ENCODE assay signal across 19 cellular contexts in the genomic region with DNA sequence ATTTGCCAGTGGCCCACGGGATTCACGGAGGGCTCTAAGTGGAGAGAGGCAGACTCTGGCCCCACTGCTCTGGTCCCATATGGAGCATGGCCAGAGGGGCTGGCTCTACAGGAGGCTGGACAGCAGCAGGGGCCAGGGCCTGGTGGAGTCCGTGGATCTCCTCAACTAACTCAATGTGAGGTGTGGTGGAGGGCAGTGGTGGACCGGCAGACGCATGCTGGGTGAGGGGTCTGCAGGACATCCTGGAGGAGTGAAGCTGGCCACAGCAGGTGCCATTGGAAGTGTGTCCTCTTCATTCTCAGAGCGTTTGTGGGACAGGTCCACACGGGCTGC. TPM values are rescaled to one million over a fixed set of nuclear protein-coding genes. Genes with fewer than 3 reads are reported as not detected.
DNase-seq lines count a peak whose midpoint lies in the region; ATAC-seq and TF ChIP-seq lines count a peak whose summit lies in the region.
"Had no signal": no experiment of that assay in that cellular context is flagged by ENCODE, and none has a peak within 500 bp of the region (broad histone marks: within the 10 kb centered on the region; RNA-seq: fewer than 3 reads in every experiment).

No MANE protein-coding gene starts in this region.

- H3K9me3 ChIP-seq in left ventricle myocardium inferior (replicated peaks) (no peaks in the 10 kb centered on the region), body of pancreas (no peaks in the 10 kb centered on the region)
- H3K9me3 ChIP-seq in naive thymus-derived CD4-positive, alpha-beta T cell (ENCODE audit: control insufficient read depth in 2 of 3, low read length in 3 of 3), result no peaks in the 10 kb centered on the region
- H3K9me3 ChIP-seq: BLaER1 treated with 17β-estradiol and CSF1 and Interleukin-3, amounts not matched to agents 10 nM and 100 nM had no signal

- peaks cover 48% of the 10 kb centered on the region for H3K27me3 ChIP-seq in left ventricle myocardium inferior (ENCODE audit: low read depth)
- H3K27me3 ChIP-seq in naive thymus-derived CD4-positive, alpha-beta T cell (ENCODE audit: control insufficient read depth in 2 of 2, insufficient read depth in 2 of 2, low read length in 2 of 2), result no peaks in the 10 kb centered on the region
- H3K27me3 ChIP-seq in body of pancreas, result peaks cover 0 to 5% of the 10 kb centered on the region in 2 donors

- BruUV-seq in MCF 10A (replicated peaks; lab: Mats Ljungman, UMichigan), result no TSS peak

- peaks cover 23% of the 10 kb centered on the region for H3K4me1 Mint-ChIP-seq in chondrocyte (ENCODE audit: low read depth)
- H3K4me1 Mint-ChIP-seq in naive thymus-derived CD4-positive, alpha-beta T cell, result no peaks in the 10 kb centered on the region
- H3K4me1 Mint-ChIP-seq in type B pancreatic cell (ENCODE audit: unreplicated experiment), result no peaks in the 10 kb centered on the region
- peaks cover under 1% of the 10 kb centered on the region for H3K4me1 Mint-ChIP-seq in MCF 10A (ENCODE audit: insufficient read depth, unreplicated experiment)
- no peaks in the 10 kb centered on the region for H3K4me1 Mint-ChIP-seq in activated T-helper 17 cell treated with anti-CD3 and anti-CD28 coated beads, Interleukin-2, amount 50 U/mL, for 72 hours
- H3K4me1 Mint-ChIP-seq: CD4-positive, CD25-positive, alpha-beta regulatory T cell had no signal

- no peaks in the 10 kb centered on the region for H3K36me3 Mint-ChIP-seq in chondrocyte (ENCODE audit: low read depth)
- H3K36me3 Mint-ChIP-seq in naive thymus-derived CD4-positive, alpha-beta T cell, result no peaks in the 10 kb centered on the region
- H3K36me3 Mint-ChIP-seq in type B pancreatic cell, result peaks cover 3% of the 10 kb centered on the region
- no peaks in the 10 kb centered on the region for H3K36me3 Mint-ChIP-seq in MCF 10A (ENCODE audit: insufficient read depth, unreplicated experiment)
- H3K36me3 Mint-ChIP-seq in activated T-helper 17 cell treated with anti-CD3 and anti-CD28 coated beads, Interleukin-2, amount 50 U/mL, for 72 hours (ENCODE audit: low read depth), result no peaks in the 10 kb centered on the region
- H3K36me3 Mint-ChIP-seq: CD4-positive, CD25-positive, alpha-beta regulatory T cell had no signal

- H3K4me1 ChIP-seq in left ventricle myocardium inferior (no peaks in the 10 kb centered on the region), body of pancreas (no peaks in the 10 kb centered on the region)
- no peaks in the 10 kb centered on the region for H3K4me1 ChIP-seq in naive thymus-derived CD4-positive, alpha-beta T cell (ENCODE audit: control insufficient read depth in 2 of 2, insufficient read depth in 2 of 2, low read length in 2 of 2)

- H3K27me3 Mint-ChIP-seq in chondrocyte (ENCODE audit: low read depth) (no peaks in the 10 kb centered on the region), type B pancreatic cell (peaks cover 5% of the 10 kb centered on the region), MCF 10A (ENCODE audit: insufficient read depth, unreplicated experiment) (peaks cover 67% of the 10 kb centered on the region)
- H3K27me3 Mint-ChIP-seq in naive thymus-derived CD4-positive, alpha-beta T cell, result peaks cover 0 to 22% (median 13%) of the 10 kb centered on the region in 5 donors
- H3K27me3 Mint-ChIP-seq in activated T-helper 17 cell treated with anti-CD3 and anti-CD28 coated beads, Interleukin-2, amount 50 U/mL, for 72 hours, result peaks cover 16% of the 10 kb centered on the region

- no peak overlapping the region for H3K27ac ChIP-seq in left ventricle myocardium inferior (replicated peaks)
- H3K27ac ChIP-seq in naive thymus-derived CD4-positive, alpha-beta T cell (ENCODE audit: low read depth, low read length), result no peak overlapping the region
- no peak overlapping the region for H3K27ac ChIP-seq in body of pancreas
- H3K27ac ChIP-seq: BLaER1 treated with 17β-estradiol and CSF1 and Interleukin-3, amounts not matched to agents 10 nM and 100 nM; HL-60 had no signal

- H3K4me3 Mint-ChIP-seq in chondrocyte (ENCODE audit: unreplicated experiment), result no peak overlapping the region
- no peak overlapping the region for H3K4me3 Mint-ChIP-seq in naive thymus-derived CD4-positive, alpha-beta T cell
- H3K4me3 Mint-ChIP-seq in type B pancreatic cell, result no peak overlapping the region
- H3K4me3 Mint-ChIP-seq in MCF 10A (ENCODE audit: unreplicated experiment), result no peak overlapping the region
- H3K4me3 Mint-ChIP-seq in activated T-helper 17 cell treated with anti-CD3 and anti-CD28 coated beads, Interleukin-2, amount 50 U/mL, for 72 hours, result no peak overlapping the region
- H3K4me3 Mint-ChIP-seq: CD4-positive, CD25-positive, alpha-beta regulatory T cell; HFFc6 had no signal

- no peak overlapping the region for H3K4me3 ChIP-seq in left ventricle myocardium inferior
- H3K4me3 ChIP-seq in naive thymus-derived CD4-positive, alpha-beta T cell (ENCODE audit: low read length), result no peak overlapping the region
- H3K4me3 ChIP-seq in body of pancreas, result no peak overlapping the region
- H3K4me3 ChIP-seq: BLaER1 treated with 17β-estradiol and CSF1 and Interleukin-3, amounts not matched to agents 10 nM and 100 nM; GM12878 had no signal

- CTCF ChIA-PET in naive thymus-derived CD4-positive, alpha-beta T cell (lab: Charles Lee), result no interaction called here
- CTCF ChIA-PET in MCF 10A (lab: Yijun Ruan, JAX), result interaction anchor here (2.2 kb wide), 1 partner anchor 28 kb away, joined by 6 read pairs; no protein-coding TSS in a partner anchor

- peak; percentile 17 for DNase-seq in Right ventricle myocardium superior
- no peak for DNase-seq in left ventricle myocardium inferior
- DNase-seq in chondrocyte (ENCODE audit: low spot score), result peak; percentile 64
- DNase-seq in naive thymus-derived CD4-positive, alpha-beta T cell, result no peak
- no peak for DNase-seq in type B pancreatic cell (ENCODE audit: extremely low spot score, unreplicated experiment)
- no peak for DNase-seq in MCF 10A (ENCODE audit: unreplicated experiment)
- DNase-seq in body of pancreas, result no peak
- DNase-seq: ACHN; CD4-positive, CD25-positive, alpha-beta regulatory T cell; DMS 273 treated with DMSO at 0.1 percent for 48 hours; HCEC 1CT; HFFc6 had no signal

- ATAC-seq in Right ventricle myocardium superior (ENCODE audit: poor library complexity) (no peak), body of pancreas (no peak)
- peak; percentile 8 for ATAC-seq in naive thymus-derived CD4-positive, alpha-beta T cell
- no peak for ATAC-seq in activated T-helper 17 cell treated with anti-CD3 and anti-CD28 coated beads, Interleukin-2, amount 50 U/mL, for 72 hours (replicated peaks)
- ATAC-seq: GM12878 had no signal

- intact Hi-C loops in Right ventricle myocardium superior (cut with DNase I) (no loop called here), left ventricle myocardium inferior (cut with micrococcal nuclease) (no loop called here), MCF 10A (cut with micrococcal nuclease) (no loop called here), body of pancreas (cut with DNase I) (no loop called here)
- intact Hi-C loops in naive thymus-derived CD4-positive, alpha-beta T cell (cut with micrococcal nuclease), result no loop called here

- TF ChIP-seq CTCF in left ventricle myocardium inferior (IDR thresholded peaks at IDR 0.05; ENCODE audit: borderline replicate concordance), result no peak
- TF ChIP-seq CTCF in chondrocyte (IDR thresholded peaks at IDR 0.05), result no peak
- no peak for TF ChIP-seq CTCF in type B pancreatic cell (conservative IDR thresholded peaks at IDR 0.05)
- no peak for TF ChIP-seq CTCF in MCF 10A (IDR thresholded peaks at IDR 0.05; ENCODE audit: unreplicated experiment)
- TF ChIP-seq CTCF in body of pancreas (IDR thresholded peaks at IDR 0.05), result no peak

- H3K9me3 Mint-ChIP-seq in chondrocyte (ENCODE audit: low read depth), result no peaks in the 10 kb centered on the region
- peaks cover 0 to 16% (median 0%) of the 10 kb centered on the region in 11 donors for H3K9me3 Mint-ChIP-seq in naive thymus-derived CD4-positive, alpha-beta T cell
- peaks cover 4% of the 10 kb centered on the region for H3K9me3 Mint-ChIP-seq in type B pancreatic cell
- peaks cover 13% of the 10 kb centered on the region for H3K9me3 Mint-ChIP-seq in MCF 10A (ENCODE audit: unreplicated experiment)
- H3K9me3 Mint-ChIP-seq in activated T-helper 17 cell treated with anti-CD3 and anti-CD28 coated beads, Interleukin-2, amount 50 U/mL, for 72 hours, result peaks cover 3% of the 10 kb centered on the region
- H3K9me3 Mint-ChIP-seq: HFFc6 had no signal

- H3K36me3 ChIP-seq in left ventricle myocardium inferior (no peaks in the 10 kb centered on the region), body of pancreas (replicated peaks in 1 of 2; ENCODE audit: insufficient read depth in 1 of 2, low read depth in 2 of 2) (no peaks in the 10 kb centered on the region)
- H3K36me3 ChIP-seq in naive thymus-derived CD4-positive, alpha-beta T cell (ENCODE audit: control insufficient read depth in 2 of 3, insufficient read depth in 3 of 3, low read length in 3 of 3), result no peaks in the 10 kb centered on the region
- H3K36me3 ChIP-seq: BLaER1 treated with 17β-estradiol and CSF1 and Interleukin-3, amounts not matched to agents 10 nM and 100 nM had no signal

- WGBS in body of pancreas, 2 donors, result 83% methylated on average over 7 of the region's 7 CpGs; no CpG with 5 or more reads in 1 of the 2 donors

- POLR2A ChIA-PET in naive thymus-derived CD4-positive, alpha-beta T cell (lab: Charles Lee), result no interaction called here
- POLR2A ChIA-PET in MCF 10A (lab: Yijun Ruan, JAX), result no interaction called here

- no peak overlapping the region for H3K27ac Mint-ChIP-seq in chondrocyte (ENCODE audit: unreplicated experiment)
- H3K27ac Mint-ChIP-seq in naive thymus-derived CD4-positive, alpha-beta T cell, result peak overlapping the region in 1 of 9 donors; percentile 46
- peak overlapping the region; percentile 23 for H3K27ac Mint-ChIP-seq in type B pancreatic cell
- no peak overlapping the region for H3K27ac Mint-ChIP-seq in MCF 10A (ENCODE audit: low read depth, unreplicated experiment)
- H3K27ac Mint-ChIP-seq in activated T-helper 17 cell treated with anti-CD3 and anti-CD28 coated beads, Interleukin-2, amount 50 U/mL, for 72 hours, result no peak overlapping the region
- H3K27ac Mint-ChIP-seq: CD4-positive, CD25-positive, alpha-beta regulatory T cell; HFFc6 had no signal

- no peak for TF ChIP-seq POLR2A in body of pancreas (IDR thresholded peaks at IDR 0.05)

RNA-seq across cellular contexts. Expression of a gene that starts 15.6 kb away (rescaled TPM):
- total RNA-seq in Right ventricle myocardium superior (79.9 TPM), left ventricle myocardium inferior (75.0 TPM), chondrocyte (107 to 716 TPM (median 110 TPM) in 3 replicates), type B pancreatic cell (ENCODE audit: low replicate concordance) (2,350 and 3,865 TPM in 2 replicates), MCF 10A (2022) (0.29 and 0.35 TPM in 2 replicates), body of pancreas (10 to 100 TPM; 10.6 to 84.0 TPM)
- under 1 TPM in 1 of 5 experiments, not detected in 4; 0.36 TPM for total RNA-seq in naive thymus-derived CD4-positive, alpha-beta T cell
- not detected for polyA plus RNA-seq in naive thymus-derived CD4-positive, alpha-beta T cell
- 100 to 1,000 TPM in 1 of 2 donors, 1 to 10 TPM in 1; 7.4 to 287 TPM for total RNA-seq in activated T-helper 17 cell treated with anti-CD3 and anti-CD28 coated beads, Interleukin-2, amount 50 U/mL, for 72 hours
- total RNA-seq: G401 had no signal
- polyA plus RNA-seq: CD4-positive, CD25-positive, alpha-beta regulatory T cell; GM12878 had no signal

RNA-seq across cellular contexts. Expression of a gene that starts 37.4 kb away (rescaled TPM):
- total RNA-seq in Right ventricle myocardium superior (not detected), left ventricle myocardium inferior (not detected), chondrocyte (not detected in 3 replicates), type B pancreatic cell (ENCODE audit: low replicate concordance) (1,584 and 3,976 TPM in 2 replicates), MCF 10A (2022) (not detected in 2 replicates), body of pancreas (over 10,000 TPM in 1 of 2 donors, 1,000 to 10,000 TPM in 1; 1,947 to 16,276 TPM)
- total RNA-seq in naive thymus-derived CD4-positive, alpha-beta T cell, result not detected
- polyA plus RNA-seq in naive thymus-derived CD4-positive, alpha-beta T cell, result not detected
- total RNA-seq in activated T-helper 17 cell treated with anti-CD3 and anti-CD28 coated beads, Interleukin-2, amount 50 U/mL, for 72 hours, result not detected
- total RNA-seq: A172; CD4-positive, CD25-positive, alpha-beta regulatory T cell; G401; GM12878; H4; HFFc6 had no signal
- polyA plus RNA-seq: CD4-positive, CD25-positive, alpha-beta regulatory T cell; GM12878 had no signal

RNA-seq across cellular contexts. Expression of a gene that starts 48.0 kb away (rescaled TPM):
- total RNA-seq in Right ventricle myocardium superior (not detected), left ventricle myocardium inferior (not detected), chondrocyte (not detected in 3 replicates), type B pancreatic cell (ENCODE audit: low replicate concordance) (2.2 and 11.1 TPM in 2 replicates), MCF 10A (2022) (0.20 and 1.1 TPM in 2 replicates), body of pancreas (under 1 TPM in 1 of 2 donors, not detected in 1; 0.66 TPM)
- not detected for total RNA-seq in naive thymus-derived CD4-positive, alpha-beta T cell
- polyA plus RNA-seq in naive thymus-derived CD4-positive, alpha-beta T cell, result not detected
- not detected for total RNA-seq in activated T-helper 17 cell treated with anti-CD3 and anti-CD28 coated beads, Interleukin-2, amount 50 U/mL, for 72 hours
- total RNA-seq: CD4-positive, CD25-positive, alpha-beta regulatory T cell; G401; GM12878; H4; HFFc6 had no signal
- polyA plus RNA-seq: CD4-positive, CD25-positive, alpha-beta regulatory T cell; GM12878 had no signal

Comparison
In these comparisons a context has a peak if more than half of its experiments do, and no peak if none do; other contexts are left out.
1. DNase-seq: peak in Right ventricle myocardium superior (single experiment) and chondrocyte (single experiment); none in left ventricle myocardium inferior (single experiment), naive thymus-derived CD4-positive, alpha-beta T cell (0 of 9), type B pancreatic cell (single experiment), MCF 10A (single experiment) and body of pancreas (0 of 4).
2. RNA of a gene that starts 37.4 kb away (total RNA-seq): 1,947 to 16,276 TPM in body of pancreas and 1,584 to 3,976 TPM in type B pancreatic cell; not detected in Right ventricle myocardium superior (single experiment), not detected in left ventricle myocardium inferior (single experiment), not detected in chondrocyte, not detected in naive thymus-derived CD4-positive, alpha-beta T cell, not detected in MCF 10A and not detected in activated T-helper 17 cell treated with anti-CD3 and anti-CD28 coated beads, Interleukin-2, amount 50 U/mL, for 72 hours; every median in the first group is over 1,000 times any median in the second.